Comparison of ENCODE assay signal across 23 cellular contexts in genomic region chr13:25762795-25763377, GRCh38.
DNase-seq lines count a peak whose midpoint lies in the region; ATAC-seq and TF ChIP-seq lines count a peak whose summit lies in the region.
"Had no signal": no experiment of that assay in that cellular context is flagged by ENCODE, and none has a peak within 500 bp of the region (broad histone marks: within the 10 kb centered on the region; RNA-seq: fewer than 3 reads in every experiment).

No MANE protein-coding gene starts in this region.

- peak; percentile 78 for DNase-seq in activated CD4-positive, alpha-beta T cell treated with anti-CD3 and anti-CD28 coated beads, Interleukin-2, amount 10 ng/mL, durations not matched to agents 24 days and 14 days
- DNase-seq in activated CD4-positive, alpha-beta T cell treated with anti-CD3 and anti-CD28 coated beads, Interleukin-2, amount 50 U/mL, for 48 hours: no peak
- peak; percentile 21 for DNase-seq in DND-41
- DNase-seq in naive thymus-derived CD8-positive, alpha-beta T cell: peak in 2 of 10 donors; percentile 4 to 17
- DNase-seq in NCI-H2029 (lab: John Stamatoyannopoulos, UW): no peak
- DNase-seq in LoVo (ENCODE audit: low spot score): no peak
- DNase-seq: adrenal gland; COR-L47; DMS79; effector CD4-positive, alpha-beta T cell; erythroblast; heart right ventricle; Karpas-422; NCI-H1694 treated with DMSO at 0.1 percent for 48 hours; NCI-H526 treated with DMSO at 0.1 percent for 48 hours; SJCRH30; stimulated activated CD4-positive, alpha-beta T cell treated with anti-CD3 and anti-CD28 coated beads, Interleukin-15, amount 100 ng/mL, for 24 hours; trophoblast cell had no signal

- TF ChIP-seq CTCF in DND-41 (IDR thresholded peaks at IDR 0.05; ENCODE audit: borderline replicate concordance, extremely low read depth, low read length, poor library complexity, severe bottlenecking): no peak

- POLR2A ChIA-PET in naive thymus-derived CD8-positive, alpha-beta T cell (lab: Charles Lee): interaction anchor here (0.6 to 1.5 kb wide), 2 partner anchors 10 to 280 kb away, joined by 3 to 4 read pairs; no protein-coding TSS in a partner anchor

- no peak overlapping the region for H3K4me3 ChIP-seq in DND-41 (ENCODE audit: low read depth in 1 of 2, low read length in 2 of 2)
- H3K4me3 ChIP-seq: adrenal gland, heart right ventricle, prostate gland, SJCRH30 had no signal

- no peaks in the 10 kb centered on the region for H3K9me3 ChIP-seq in DND-41 (ENCODE audit: insufficient read depth, low read length, severe bottlenecking)
- H3K9me3 ChIP-seq: adrenal gland, heart right ventricle, prostate gland, SJCRH30 had no signal

- no peaks in the 10 kb centered on the region for H3K36me3 ChIP-seq in DND-41 (ENCODE audit: insufficient read depth, low read length)
- H3K36me3 ChIP-seq: adrenal gland, heart right ventricle, prostate gland, SJCRH30 had no signal

- peaks cover 6% of the 10 kb centered on the region for H3K9me3 Mint-ChIP-seq in activated CD4-positive, alpha-beta T cell treated with anti-CD3 and anti-CD28 coated beads, Interleukin-2, amount 10 ng/mL, durations not matched to agents 24 days and 14 days
- no peaks in the 10 kb centered on the region for H3K9me3 Mint-ChIP-seq in activated naive CD8-positive, alpha-beta T cell (ENCODE audit: low read depth)
- no peaks in the 10 kb centered on the region for H3K9me3 Mint-ChIP-seq in naive thymus-derived CD8-positive, alpha-beta T cell

- H3K9ac ChIP-seq in DND-41 (ENCODE audit: low read depth, low read length): no peak overlapping the region

- intact Hi-C loops in activated CD4-positive, alpha-beta T cell treated with anti-CD3 and anti-CD28 coated beads, Interleukin-2, amount 10 ng/mL, durations not matched to agents 24 days and 14 days (cut with micrococcal nuclease): loop anchor here (1.0 to 5.0 kb wide), 5 partner anchors 44 to 209 kb away; no protein-coding TSS in a partner anchor

- peaks cover 29% of the 10 kb centered on the region for H3K4me1 Mint-ChIP-seq in activated CD4-positive, alpha-beta T cell treated with anti-CD3 and anti-CD28 coated beads, Interleukin-2, amount 10 ng/mL, durations not matched to agents 24 days and 14 days
- H3K4me1 Mint-ChIP-seq in activated naive CD8-positive, alpha-beta T cell (ENCODE audit: low read depth): peaks cover 18% of the 10 kb centered on the region
- peaks cover 7 to 16% (median 15%) of the 10 kb centered on the region in 4 donors for H3K4me1 Mint-ChIP-seq in naive thymus-derived CD8-positive, alpha-beta T cell
- H3K4me1 Mint-ChIP-seq: B cell had no signal

- no peak overlapping the region; the same call in 1 of the 2 replicates for H3K27ac ChIP-seq in DND-41 (ENCODE audit: low read length)
- H3K27ac ChIP-seq: adrenal gland, heart right ventricle, prostate gland, SJCRH30, VCaP had no signal

- no peaks in the 10 kb centered on the region for H3K27me3 ChIP-seq in DND-41 (ENCODE audit: insufficient read depth, low read length, poor library complexity)
- H3K27me3 ChIP-seq: adrenal gland, SJCRH30 had no signal

- peak overlapping the region; percentile 79 for H3K27ac Mint-ChIP-seq in activated CD4-positive, alpha-beta T cell treated with anti-CD3 and anti-CD28 coated beads, Interleukin-2, amount 10 ng/mL, durations not matched to agents 24 days and 14 days
- H3K27ac Mint-ChIP-seq in activated naive CD8-positive, alpha-beta T cell: peak overlapping the region; percentile 70
- H3K27ac Mint-ChIP-seq in naive thymus-derived CD8-positive, alpha-beta T cell: peak overlapping the region in 8 of 10 donors; percentile 1 to 72 (median 60)
- H3K27ac Mint-ChIP-seq: B cell had no signal

- peak overlapping the region; percentile 57 for H3K4me3 Mint-ChIP-seq in activated CD4-positive, alpha-beta T cell treated with anti-CD3 and anti-CD28 coated beads, Interleukin-2, amount 10 ng/mL, durations not matched to agents 24 days and 14 days
- peak overlapping the region; percentile 68 for H3K4me3 Mint-ChIP-seq in activated naive CD8-positive, alpha-beta T cell
- H3K4me3 Mint-ChIP-seq in naive thymus-derived CD8-positive, alpha-beta T cell: peak overlapping the region in 9 of 10 donors; percentile 14 to 67 (median 52)
- H3K4me3 Mint-ChIP-seq: B cell had no signal

- H3K36me3 Mint-ChIP-seq in activated CD4-positive, alpha-beta T cell treated with anti-CD3 and anti-CD28 coated beads, Interleukin-2, amount 10 ng/mL, durations not matched to agents 24 days and 14 days (ENCODE audit: low read depth): peaks cover 6% of the 10 kb centered on the region
- H3K36me3 Mint-ChIP-seq in activated naive CD8-positive, alpha-beta T cell: no peaks in the 10 kb centered on the region
- no peaks in the 10 kb centered on the region for H3K36me3 Mint-ChIP-seq in naive thymus-derived CD8-positive, alpha-beta T cell

- H3K4me1 ChIP-seq in DND-41 (ENCODE audit: insufficient read depth, low read length): peaks cover 16% of the 10 kb centered on the region
- H3K4me1 ChIP-seq: adrenal gland, heart right ventricle, prostate gland had no signal

- no peaks in the 10 kb centered on the region for H4K20me1 ChIP-seq in DND-41 (ENCODE audit: insufficient read depth, low read length)

- peaks cover 2% of the 10 kb centered on the region for H3K27me3 Mint-ChIP-seq in activated CD4-positive, alpha-beta T cell treated with anti-CD3 and anti-CD28 coated beads, Interleukin-2, amount 10 ng/mL, durations not matched to agents 24 days and 14 days
- no peaks in the 10 kb centered on the region for H3K27me3 Mint-ChIP-seq in activated naive CD8-positive, alpha-beta T cell
- peaks cover 0 to 3% (median 1%) of the 10 kb centered on the region in 5 donors for H3K27me3 Mint-ChIP-seq in naive thymus-derived CD8-positive, alpha-beta T cell
- H3K27me3 Mint-ChIP-seq: B cell had no signal

- H3K79me2 ChIP-seq in DND-41 (ENCODE audit: insufficient read depth, low read length): no peaks in the 10 kb centered on the region

- ATAC-seq in DND-41 (ENCODE audit: insufficient read depth, low read depth) (peak; percentile 63), GM19452 (IDR thresholded peaks at IDR 0.05; ENCODE audit: unreplicated experiment) (no peak)
- peak in 1 of 2 donors; percentile 59 for ATAC-seq in naive thymus-derived CD8-positive, alpha-beta T cell
- ATAC-seq: heart right ventricle had no signal

- no peak overlapping the region for H2AFZ ChIP-seq in DND-41 (ENCODE audit: low read depth, low read length)

- H3K4me2 ChIP-seq in DND-41 (ENCODE audit: insufficient read depth, low read length): 0 out of 2 replicates have a peak overlapping the region, but pooled peaks have one; percentile 3

Comparison
In these comparisons a context has a peak if more than half of its experiments do, and no peak if none do; other contexts are left out.
1. DNase-seq: peak in activated CD4-positive, alpha-beta T cell treated with anti-CD3 and anti-CD28 coated beads, Interleukin-2, amount 10 ng/mL, durations not matched to agents 24 days and 14 days (single experiment) and DND-41 (single experiment); none in activated CD4-positive, alpha-beta T cell treated with anti-CD3 and anti-CD28 coated beads, Interleukin-2, amount 50 U/mL, for 48 hours (0 of 2), NCI-H2029 (single experiment) and LoVo (single experiment).
2. Peak in every context shown above with its lines, with median percentiles within 50 percentile points of each other: H3K27ac Mint-ChIP-seq and H3K4me3 Mint-ChIP-seq.